In genomic region chr5:107570805-107571531, GRCh38 we compare ENCODE assay signal across 8 cellular contexts.
DNase-seq lines count a peak whose midpoint lies in the region; ATAC-seq, FAIRE-seq and TF ChIP-seq lines count a peak whose summit lies in the region.

No MANE protein-coding gene starts in this region.

- H3F3A ChIP-seq in smooth muscle cell (ENCODE audit: low read depth): no peaks in the 10 kb centered on the region

- H3K27ac ChIP-seq in hepatocyte (peak overlapping the region; percentile 89), smooth muscle cell (ENCODE audit: low read depth) (peak overlapping the region; percentile 76)

- peak overlapping the region; percentile 53 for H3K4me3 ChIP-seq in LNCaP clone FGC (ENCODE audit: low read depth, low read length)
- peak overlapping the region; percentile 27 for H3K4me3 ChIP-seq in hepatocyte
- peak overlapping the region; percentile 62 for H3K4me3 ChIP-seq in smooth muscle cell

- H3K27me3 ChIP-seq in hepatocyte: no peaks in the 10 kb centered on the region
- H3K27me3 ChIP-seq in smooth muscle cell (ENCODE audit: low read depth): no peaks in the 10 kb centered on the region

- no peaks in the 10 kb centered on the region for H3K9me2 ChIP-seq in hepatocyte (replicated peaks; ENCODE audit: insufficient read depth)

- H2AFZ ChIP-seq in hepatocyte (no peak overlapping the region), smooth muscle cell (ENCODE audit: low read depth) (no peak overlapping the region)

- H3K4me2 ChIP-seq in hepatocyte (peak overlapping the region; percentile 81), smooth muscle cell (peak overlapping the region; percentile 89)

- H3K9me3 ChIP-seq in hepatocyte (ENCODE audit: low read depth): no peaks in the 10 kb centered on the region
- no peaks in the 10 kb centered on the region for H3K9me3 ChIP-seq in smooth muscle cell (replicated peaks; ENCODE audit: low read depth)

- H4K20me1 ChIP-seq in hepatocyte (ENCODE audit: insufficient read depth, poor library complexity, severe bottlenecking) (no peaks in the 10 kb centered on the region), smooth muscle cell (ENCODE audit: low read depth) (no peaks in the 10 kb centered on the region)

- no peak for TF ChIP-seq CTCF in LNCaP clone FGC (IDR thresholded peaks at IDR 0.05; ENCODE audit: control insufficient read depth, extremely low read depth, insufficient read depth)
- TF ChIP-seq CTCF in hepatocyte (IDR thresholded peaks at IDR 0.05; ENCODE audit: poor library complexity): no peak
- no peak for TF ChIP-seq CTCF in smooth muscle cell (IDR thresholded peaks at IDR 0.05; ENCODE audit: borderline replicate concordance, insufficient read depth, poor library complexity, severe bottlenecking)
- TF ChIP-seq CTCF in D721Med (IDR thresholded peaks at IDR 0.05; ENCODE audit: insufficient read depth, missing control alignments): no peak

- H3K36me3 ChIP-seq in hepatocyte (replicated peaks; ENCODE audit: insufficient read depth, low read depth) (no peaks in the 10 kb centered on the region), smooth muscle cell (ENCODE audit: low read depth) (no peaks in the 10 kb centered on the region)

- H3K9ac ChIP-seq in smooth muscle cell (ENCODE audit: low read depth): peak overlapping the region; percentile 70

- FAIRE-seq in D721Med (lab: Jason Lieb, UNC): no peak

- 43% methylated on average over 14 of the region's 14 CpGs for WGBS in hepatocyte (ENCODE audit: low lambda C conversion rate, missing lambda C conversion rate)
- WGBS in smooth muscle cell (ENCODE audit: low lambda C conversion rate): 52% methylated on average over 14 of the region's 14 CpGs

- H3K79me2 ChIP-seq in hepatocyte (peaks cover 75% of the 10 kb centered on the region), smooth muscle cell (ENCODE audit: low read depth) (no peaks in the 10 kb centered on the region)

- ATAC-seq in GM21825 (IDR thresholded peaks at IDR 0.05; ENCODE audit: unreplicated experiment): peak; percentile 87

- DNase-seq in NCI-H1105 treated with DMSO at 0.1 percent for 48 hours (lab: John Stamatoyannopoulos, UW) (peak; percentile 51), NCI-H1105 (lab: John Stamatoyannopoulos, UW) (no peak), LNCaP clone FGC (ENCODE audit: low read depth) (no peak), hepatocyte (ENCODE audit: low spot score) (peak; percentile 49), smooth muscle cell (lab: John Stamatoyannopoulos, UW; ENCODE audit: unreplicated experiment) (no peak), D721Med (ENCODE audit: insufficient read length, low spot score) (no peak)
- peak; percentile 41 to 43 for DNase-seq in activated T-cell treated with anti-CD3 and anti-CD28 coated beads, Interleukin-2, amount 50 U/mL, for 48 hours

- peaks cover 25% of the 10 kb centered on the region for H3K4me1 ChIP-seq in hepatocyte (ENCODE audit: insufficient read depth)
- peaks cover 75% of the 10 kb centered on the region for H3K4me1 ChIP-seq in smooth muscle cell (ENCODE audit: low read depth)

Comparison
In these comparisons a context has a peak if more than half of its experiments do, and no peak if none do; other contexts are left out.
1. DNase-seq: peak in NCI-H1105 treated with DMSO at 0.1 percent for 48 hours (single experiment), activated T-cell treated with anti-CD3 and anti-CD28 coated beads, Interleukin-2, amount 50 U/mL, for 48 hours (2 of 2) and hepatocyte (single experiment); none in NCI-H1105 (single experiment), LNCaP clone FGC (single experiment), smooth muscle cell (single experiment) and D721Med (single experiment).
2. Peak in every context shown above with its lines, with median percentiles within 50 percentile points of each other: H3K4me3 ChIP-seq.